In the genomic region with DNA sequence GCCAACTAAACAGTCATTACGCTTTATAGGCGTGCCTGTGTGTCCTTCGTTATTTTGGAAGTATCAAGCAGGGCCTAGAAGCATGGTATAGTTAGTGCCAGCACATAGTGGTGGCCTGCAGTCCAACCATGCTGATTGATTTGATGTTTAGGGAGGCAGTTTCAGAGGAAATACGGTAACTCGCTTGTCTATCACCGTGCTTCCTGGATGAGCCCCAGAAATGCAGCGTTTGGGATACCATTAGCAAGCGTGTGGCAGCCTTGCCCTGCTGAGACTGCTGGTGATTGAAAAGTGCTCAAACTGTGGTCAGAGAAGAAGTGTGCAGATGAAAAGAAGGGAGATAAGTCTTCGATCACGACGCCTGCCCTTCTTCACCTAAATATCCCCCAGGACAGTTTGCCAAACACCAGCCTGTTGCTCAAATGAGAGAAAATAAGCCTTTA, we compare ENCODE assay signal across 8 cellular contexts.
DNase-seq lines count a peak whose midpoint lies in the region; ATAC-seq and TF ChIP-seq lines count a peak whose summit lies in the region.

No MANE protein-coding gene starts in this region.

- H3K27ac Mint-ChIP-seq in natural killer cell treated with Interleukin-12 subunit alpha and Interleukin-12 subunit beta and Interleukin-15 and Interleukin-18, amount 100 ng/mL, for 72 hours, result no peak overlapping the region

- in situ Hi-C loops in SK-MEL-5 (cut with HindIII; ENCODE audit: low pct_unique_long_range_greater_than_20kb, low sequenced_read_pairs), result no loop called here

- peaks cover 11 to 43% (median 28%) of the 10 kb centered on the region in 3 donors for H3K4me1 ChIP-seq in esophagus squamous epithelium

- no peak for TF ChIP-seq CTCF in esophagus squamous epithelium (IDR thresholded peaks at IDR 0.05)

- H3K27me3 ChIP-seq in esophagus squamous epithelium, result peaks cover 0 to 64% (median 0%) of the 10 kb centered on the region in 4 donors

- ATAC-seq in HG02981 (IDR thresholded peaks at IDR 0.05; ENCODE audit: unreplicated experiment) (peak; percentile 75), HG02763 (IDR thresholded peaks at IDR 0.05; ENCODE audit: unreplicated experiment) (no peak), HG02840 (IDR thresholded peaks at IDR 0.05; ENCODE audit: low FRiP score, unreplicated experiment) (no peak)
- peak in 1 of 2 donors; percentile 60 for ATAC-seq in natural killer cell treated with Interleukin-12 subunit alpha and Interleukin-12 subunit beta and Interleukin-15 and Interleukin-18, amount 100 ng/mL, for 72 hours

- H3K4me3 Mint-ChIP-seq in natural killer cell treated with Interleukin-12 subunit alpha and Interleukin-12 subunit beta and Interleukin-15 and Interleukin-18, amount 100 ng/mL, for 72 hours, result peak overlapping the region; percentile 60

- peak overlapping the region; percentile 6 to 78 (median 46) for H3K27ac ChIP-seq in esophagus squamous epithelium

- H3K4me3 ChIP-seq in GM08714 (ENCODE audit: low read length) (peak overlapping the region; percentile 6; the same call in 1 of the 2 replicates), esophagus squamous epithelium (peak overlapping the region; percentile 5 to 63 (median 32))

- 17 to 19% methylated on average over 11 of the region's 11 CpGs for WGBS in esophagus squamous epithelium, 2 donors

- peaks cover 12 to 20% of the 10 kb centered on the region in 2 donors for H3K4me1 Mint-ChIP-seq in natural killer cell treated with Interleukin-12 subunit alpha and Interleukin-12 subunit beta and Interleukin-15 and Interleukin-18, amount 100 ng/mL, for 72 hours (ENCODE audit: low read depth in 2 of 2)

- DNase-seq in SK-MEL-5 (ENCODE audit: low read depth, low spot score) (peak; percentile 62), esophagus squamous epithelium (lab: John Stamatoyannopoulos, UW) (no peak), CD1c-positive myeloid dendritic cell (ENCODE audit: extremely low spot score) (no peak)
- DNase-seq in natural killer cell treated with Interleukin-12 subunit alpha and Interleukin-12 subunit beta and Interleukin-15 and Interleukin-18, amount 100 ng/mL, for 72 hours (ENCODE audit: low spot score), result no peak

- no peaks in the 10 kb centered on the region for H3K36me3 ChIP-seq in esophagus squamous epithelium

- peaks cover 31 to 54% of the 10 kb centered on the region in 2 donors for H3K27me3 Mint-ChIP-seq in natural killer cell treated with Interleukin-12 subunit alpha and Interleukin-12 subunit beta and Interleukin-15 and Interleukin-18, amount 100 ng/mL, for 72 hours

- no peaks in the 10 kb centered on the region for H3K9me3 ChIP-seq in esophagus squamous epithelium

- H3K36me3 Mint-ChIP-seq in natural killer cell treated with Interleukin-12 subunit alpha and Interleukin-12 subunit beta and Interleukin-15 and Interleukin-18, amount 100 ng/mL, for 72 hours, result no peaks in the 10 kb centered on the region

- intact Hi-C loops in esophagus squamous epithelium (cut with DNase I), result no loop called here

- no peaks in the 10 kb centered on the region for H3K9me3 Mint-ChIP-seq in natural killer cell treated with Interleukin-12 subunit alpha and Interleukin-12 subunit beta and Interleukin-15 and Interleukin-18, amount 100 ng/mL, for 72 hours

- TF ChIP-seq POLR2A in esophagus squamous epithelium (IDR thresholded peaks at IDR 0.05), result no peak
